In genomic region chr7:154519229-154519628, GRCh38 we compare ENCODE assay signal across 5 cellular contexts.
"Had no signal": no experiment of that assay in that cellular context is flagged by ENCODE, and none has a peak within 500 bp of the region (broad histone marks: within the 10 kb centered on the region; RNA-seq: fewer than 3 reads in every experiment).

No MANE protein-coding gene starts in this region.

- H3K4me2 ChIP-seq: GM23338 had no signal

- DNase-seq: H9, HCEC 1CT, IMR-90 had no signal

- H2AFZ ChIP-seq: GM23338 had no signal

- H3K4me3 ChIP-seq: GM23338, K562 had no signal

- ATAC-seq: GM23338, K562 had no signal
